1 cellular context compared by ENCODE assay signal in the genomic region with DNA sequence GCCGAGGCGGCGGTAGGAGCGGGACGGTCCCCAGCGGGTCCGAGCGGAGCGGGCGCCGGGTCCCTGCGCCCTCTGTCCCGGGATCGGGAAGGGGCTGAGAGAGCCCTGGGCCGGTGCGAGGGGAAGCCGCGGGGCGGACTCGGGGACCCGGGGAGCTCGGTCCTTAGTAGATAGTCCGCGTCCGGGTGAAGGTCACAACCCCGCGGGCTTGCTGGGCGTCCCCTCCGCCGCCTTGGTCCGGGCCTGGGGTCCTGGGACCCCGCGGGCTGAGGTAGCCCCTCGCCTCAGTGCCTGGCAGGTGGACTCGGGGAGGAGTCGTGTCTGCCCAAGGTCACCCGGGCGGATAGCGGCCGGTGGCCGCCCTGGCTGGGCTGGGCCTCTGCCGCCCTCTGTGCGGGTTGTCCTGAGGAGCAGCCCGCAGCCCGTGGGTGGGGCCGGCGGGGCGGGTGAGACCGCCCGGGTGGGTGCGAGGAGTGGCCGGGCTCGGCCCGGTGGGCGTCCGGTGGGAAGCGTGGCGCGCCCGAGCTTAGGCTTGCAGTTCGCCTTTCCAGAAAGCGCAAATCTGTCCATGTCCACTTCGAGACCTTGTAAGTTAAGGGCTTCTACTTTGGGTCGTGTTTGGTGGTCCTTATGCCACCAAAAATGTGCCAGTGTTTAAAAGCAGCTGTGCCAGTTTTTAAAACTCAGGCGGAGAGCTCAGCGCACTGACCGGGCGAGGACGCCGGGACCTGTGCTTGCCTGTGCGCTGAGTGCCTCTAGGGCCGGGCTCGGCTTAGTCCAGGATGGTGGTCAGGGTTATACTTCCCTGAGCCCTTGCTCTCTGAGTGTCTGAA.
A peak's percentile ranks its signal among the peaks of the same experiment; 100 is the strongest.
TF ChIP-seq lines count a peak whose summit lies in the region.

No MANE protein-coding gene starts in this region.

TF ChIP-seq in HepG2, 621 proteins besides CTCF, POLR2A, EP300 and RAD21 (continued from another document and continues in another):
- TF ChIP-seq, protein P1, sequence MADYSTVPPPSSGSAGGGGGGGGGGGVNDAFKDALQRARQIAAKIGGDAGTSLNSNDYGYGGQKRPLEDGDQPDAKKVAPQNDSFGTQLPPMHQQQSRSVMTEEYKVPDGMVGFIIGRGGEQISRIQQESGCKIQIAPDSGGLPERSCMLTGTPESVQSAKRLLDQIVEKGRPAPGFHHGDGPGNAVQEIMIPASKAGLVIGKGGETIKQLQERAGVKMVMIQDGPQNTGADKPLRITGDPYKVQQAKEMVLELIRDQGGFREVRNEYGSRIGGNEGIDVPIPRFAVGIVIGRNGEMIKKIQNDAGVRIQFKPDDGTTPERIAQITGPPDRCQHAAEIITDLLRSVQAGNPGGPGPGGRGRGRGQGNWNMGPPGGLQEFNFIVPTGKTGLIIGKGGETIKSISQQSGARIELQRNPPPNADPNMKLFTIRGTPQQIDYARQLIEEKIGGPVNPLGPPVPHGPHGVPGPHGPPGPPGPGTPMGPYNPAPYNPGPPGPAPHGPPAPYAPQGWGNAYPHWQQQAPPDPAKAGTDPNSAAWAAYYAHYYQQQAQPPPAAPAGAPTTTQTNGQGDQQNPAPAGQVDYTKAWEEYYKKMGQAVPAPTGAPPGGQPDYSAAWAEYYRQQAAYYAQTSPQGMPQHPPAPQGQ (CRISPR knock-in tag; IDR thresholded peaks at IDR 0.05; ENCODE audit: borderline replicate concordance), result no peak
- TF ChIP-seq, protein P2, sequence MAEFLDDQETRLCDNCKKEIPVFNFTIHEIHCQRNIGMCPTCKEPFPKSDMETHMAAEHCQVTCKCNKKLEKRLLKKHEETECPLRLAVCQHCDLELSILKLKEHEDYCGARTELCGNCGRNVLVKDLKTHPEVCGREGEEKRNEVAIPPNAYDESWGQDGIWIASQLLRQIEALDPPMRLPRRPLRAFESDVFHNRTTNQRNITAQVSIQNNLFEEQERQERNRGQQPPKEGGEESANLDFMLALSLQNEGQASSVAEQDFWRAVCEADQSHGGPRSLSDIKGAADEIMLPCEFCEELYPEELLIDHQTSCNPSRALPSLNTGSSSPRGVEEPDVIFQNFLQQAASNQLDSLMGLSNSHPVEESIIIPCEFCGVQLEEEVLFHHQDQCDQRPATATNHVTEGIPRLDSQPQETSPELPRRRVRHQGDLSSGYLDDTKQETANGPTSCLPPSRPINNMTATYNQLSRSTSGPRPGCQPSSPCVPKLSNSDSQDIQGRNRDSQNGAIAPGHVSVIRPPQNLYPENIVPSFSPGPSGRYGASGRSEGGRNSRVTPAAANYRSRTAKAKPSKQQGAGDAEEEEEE (CRISPR knock-in tag; IDR thresholded peaks at IDR 0.05; ENCODE audit: borderline replicate concordance), result no peak
- no peak for TF ChIP-seq HNF4G (IDR thresholded peaks at IDR 0.05; ENCODE audit: borderline replicate concordance, low read depth, low read length)
- TF ChIP-seq HNF4G (CRISPR knock-in tag; IDR thresholded peaks at IDR 0.05; ENCODE audit: borderline replicate concordance, low read depth), result no peak
- no peak for TF ChIP-seq NAIF1 (CRISPR knock-in tag; IDR thresholded peaks at IDR 0.05; ENCODE audit: borderline replicate concordance)
- TF ChIP-seq ZNF781 (CRISPR knock-in tag; IDR thresholded peaks at IDR 0.05; ENCODE audit: borderline replicate concordance, not compliant biosample characterization), result no peak
- TF ChIP-seq BCL6 (CRISPR knock-in tag; IDR thresholded peaks at IDR 0.05), result no peak
- 0 out of 2 replicates have a peak, but pooled peaks have one; percentile 19 for TF ChIP-seq ZSCAN25 (CRISPR knock-in tag; IDR thresholded peaks at IDR 0.05)
- TF ChIP-seq ZNF335 (CRISPR knock-in tag; IDR thresholded peaks at IDR 0.05), result no peak
- TF ChIP-seq RARG (CRISPR knock-in tag; IDR thresholded peaks at IDR 0.05; ENCODE audit: low read depth), result peak; percentile 42; the same call in 1 of the 2 replicates
- TF ChIP-seq ADNP (CRISPR knock-in tag; IDR thresholded peaks at IDR 0.05), result no peak
- no peak for TF ChIP-seq SRSF9 (IDR thresholded peaks at IDR 0.05; ENCODE audit: borderline replicate concordance, insufficient read depth, low read depth, low read length, poor library complexity, severe bottlenecking)
- TF ChIP-seq MYNN (CRISPR knock-in tag; IDR thresholded peaks at IDR 0.05; ENCODE audit: low read depth), result no peak
- TF ChIP-seq SCMH1 (CRISPR knock-in tag; IDR thresholded peaks at IDR 0.05; ENCODE audit: borderline replicate concordance), result no peak
- TF ChIP-seq, protein P3, sequence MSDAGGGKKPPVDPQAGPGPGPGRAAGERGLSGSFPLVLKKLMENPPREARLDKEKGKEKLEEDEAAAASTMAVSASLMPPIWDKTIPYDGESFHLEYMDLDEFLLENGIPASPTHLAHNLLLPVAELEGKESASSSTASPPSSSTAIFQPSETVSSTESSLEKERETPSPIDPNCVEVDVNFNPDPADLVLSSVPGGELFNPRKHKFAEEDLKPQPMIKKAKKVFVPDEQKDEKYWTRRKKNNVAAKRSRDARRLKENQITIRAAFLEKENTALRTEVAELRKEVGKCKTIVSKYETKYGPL (CRISPR knock-in tag; IDR thresholded peaks at IDR 0.05), result no peak
- no peak for TF ChIP-seq TOE1 (CRISPR knock-in tag; IDR thresholded peaks at IDR 0.05)
- TF ChIP-seq CBFB (CRISPR knock-in tag; IDR thresholded peaks at IDR 0.05), result no peak
- TF ChIP-seq PCBP2 (optimal IDR thresholded peaks at IDR 0.05; ENCODE audit: low read depth, low read length, poor library complexity, severe bottlenecking), result no peak
- TF ChIP-seq AHR (CRISPR knock-in tag; IDR thresholded peaks at IDR 0.05), result no peak
- TF ChIP-seq ARNT2 (CRISPR knock-in tag; IDR thresholded peaks at IDR 0.05; ENCODE audit: low read depth), result no peak
- TF ChIP-seq ZNF510 (CRISPR knock-in tag; IDR thresholded peaks at IDR 0.05; ENCODE audit: low read depth), result no peak
- no peak for TF ChIP-seq ZNF720 (CRISPR knock-in tag; IDR thresholded peaks at IDR 0.05)
- TF ChIP-seq ZNF7 (CRISPR knock-in tag; IDR thresholded peaks at IDR 0.05), result no peak
- no peak for TF ChIP-seq SRSF1 (optimal IDR thresholded peaks at IDR 0.05; ENCODE audit: low read depth, low read length)
- TF ChIP-seq, protein P4, sequence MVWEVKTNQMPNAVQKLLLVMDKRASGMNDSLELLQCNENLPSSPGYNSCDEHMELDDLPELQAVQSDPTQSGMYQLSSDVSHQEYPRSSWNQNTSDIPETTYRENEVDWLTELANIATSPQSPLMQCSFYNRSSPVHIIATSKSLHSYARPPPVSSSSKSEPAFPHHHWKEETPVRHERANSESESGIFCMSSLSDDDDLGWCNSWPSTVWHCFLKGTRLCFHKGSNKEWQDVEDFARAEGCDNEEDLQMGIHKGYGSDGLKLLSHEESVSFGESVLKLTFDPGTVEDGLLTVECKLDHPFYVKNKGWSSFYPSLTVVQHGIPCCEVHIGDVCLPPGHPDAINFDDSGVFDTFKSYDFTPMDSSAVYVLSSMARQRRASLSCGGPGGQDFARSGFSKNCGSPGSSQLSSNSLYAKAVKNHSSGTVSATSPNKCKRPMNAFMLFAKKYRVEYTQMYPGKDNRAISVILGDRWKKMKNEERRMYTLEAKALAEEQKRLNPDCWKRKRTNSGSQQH (CRISPR knock-in tag; IDR thresholded peaks at IDR 0.05; ENCODE audit: low read depth), result no peak
- TF ChIP-seq, protein P5, sequence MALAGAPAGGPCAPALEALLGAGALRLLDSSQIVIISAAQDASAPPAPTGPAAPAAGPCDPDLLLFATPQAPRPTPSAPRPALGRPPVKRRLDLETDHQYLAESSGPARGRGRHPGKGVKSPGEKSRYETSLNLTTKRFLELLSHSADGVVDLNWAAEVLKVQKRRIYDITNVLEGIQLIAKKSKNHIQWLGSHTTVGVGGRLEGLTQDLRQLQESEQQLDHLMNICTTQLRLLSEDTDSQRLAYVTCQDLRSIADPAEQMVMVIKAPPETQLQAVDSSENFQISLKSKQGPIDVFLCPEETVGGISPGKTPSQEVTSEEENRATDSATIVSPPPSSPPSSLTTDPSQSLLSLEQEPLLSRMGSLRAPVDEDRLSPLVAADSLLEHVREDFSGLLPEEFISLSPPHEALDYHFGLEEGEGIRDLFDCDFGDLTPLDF (CRISPR knock-in tag; IDR thresholded peaks at IDR 0.05), result no peak
- TF ChIP-seq FLYWCH1 (CRISPR knock-in tag; IDR thresholded peaks at IDR 0.05), result no peak
- TF ChIP-seq DNMT1 (CRISPR knock-in tag; IDR thresholded peaks at IDR 0.05), result no peak
- TF ChIP-seq, protein P6, sequence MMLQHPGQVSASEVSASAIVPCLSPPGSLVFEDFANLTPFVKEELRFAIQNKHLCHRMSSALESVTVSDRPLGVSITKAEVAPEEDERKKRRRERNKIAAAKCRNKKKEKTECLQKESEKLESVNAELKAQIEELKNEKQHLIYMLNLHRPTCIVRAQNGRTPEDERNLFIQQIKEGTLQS (CRISPR knock-in tag; IDR thresholded peaks at IDR 0.05), result no peak
- no peak for TF ChIP-seq SUZ12 (IDR thresholded peaks at IDR 0.05; ENCODE audit: low read depth, low read length)
- TF ChIP-seq ZBTB1 (CRISPR knock-in tag; IDR thresholded peaks at IDR 0.05; ENCODE audit: borderline replicate concordance), result no peak
- TF ChIP-seq ZNF557 (CRISPR knock-in tag; IDR thresholded peaks at IDR 0.05), result no peak
- TF ChIP-seq, protein P7, sequence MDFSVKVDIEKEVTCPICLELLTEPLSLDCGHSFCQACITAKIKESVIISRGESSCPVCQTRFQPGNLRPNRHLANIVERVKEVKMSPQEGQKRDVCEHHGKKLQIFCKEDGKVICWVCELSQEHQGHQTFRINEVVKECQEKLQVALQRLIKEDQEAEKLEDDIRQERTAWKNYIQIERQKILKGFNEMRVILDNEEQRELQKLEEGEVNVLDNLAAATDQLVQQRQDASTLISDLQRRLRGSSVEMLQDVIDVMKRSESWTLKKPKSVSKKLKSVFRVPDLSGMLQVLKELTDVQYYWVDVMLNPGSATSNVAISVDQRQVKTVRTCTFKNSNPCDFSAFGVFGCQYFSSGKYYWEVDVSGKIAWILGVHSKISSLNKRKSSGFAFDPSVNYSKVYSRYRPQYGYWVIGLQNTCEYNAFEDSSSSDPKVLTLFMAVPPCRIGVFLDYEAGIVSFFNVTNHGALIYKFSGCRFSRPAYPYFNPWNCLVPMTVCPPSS (IDR thresholded peaks at IDR 0.05), result no peak
- TF ChIP-seq ZSCAN22 (CRISPR knock-in tag; IDR thresholded peaks at IDR 0.05), result no peak
- no peak for TF ChIP-seq ZNF143 (CRISPR knock-in tag; IDR thresholded peaks at IDR 0.05)
- no peak for TF ChIP-seq SNAI1 (CRISPR knock-in tag; IDR thresholded peaks at IDR 0.05; ENCODE audit: borderline replicate concordance)
- TF ChIP-seq ZNF879 (CRISPR knock-in tag; IDR thresholded peaks at IDR 0.05), result no peak
- TF ChIP-seq ZNF772 (CRISPR knock-in tag; IDR thresholded peaks at IDR 0.05), result no peak; the same call in 1 of the 2 replicates
- TF ChIP-seq ZNF30 (CRISPR knock-in tag; IDR thresholded peaks at IDR 0.05), result no peak
- no peak for TF ChIP-seq ZNF160 (CRISPR knock-in tag; IDR thresholded peaks at IDR 0.05)
- TF ChIP-seq ZNF549 (CRISPR knock-in tag; IDR thresholded peaks at IDR 0.05), result no peak
- no peak for TF ChIP-seq SOX13 (IDR thresholded peaks at IDR 0.05)
- no peak for TF ChIP-seq SOX13 (CRISPR knock-in tag; conservative IDR thresholded peaks at IDR 0.05 in 1 of 2, IDR thresholded peaks at IDR 0.05 in 1 of 2)
- TF ChIP-seq, protein P8, sequence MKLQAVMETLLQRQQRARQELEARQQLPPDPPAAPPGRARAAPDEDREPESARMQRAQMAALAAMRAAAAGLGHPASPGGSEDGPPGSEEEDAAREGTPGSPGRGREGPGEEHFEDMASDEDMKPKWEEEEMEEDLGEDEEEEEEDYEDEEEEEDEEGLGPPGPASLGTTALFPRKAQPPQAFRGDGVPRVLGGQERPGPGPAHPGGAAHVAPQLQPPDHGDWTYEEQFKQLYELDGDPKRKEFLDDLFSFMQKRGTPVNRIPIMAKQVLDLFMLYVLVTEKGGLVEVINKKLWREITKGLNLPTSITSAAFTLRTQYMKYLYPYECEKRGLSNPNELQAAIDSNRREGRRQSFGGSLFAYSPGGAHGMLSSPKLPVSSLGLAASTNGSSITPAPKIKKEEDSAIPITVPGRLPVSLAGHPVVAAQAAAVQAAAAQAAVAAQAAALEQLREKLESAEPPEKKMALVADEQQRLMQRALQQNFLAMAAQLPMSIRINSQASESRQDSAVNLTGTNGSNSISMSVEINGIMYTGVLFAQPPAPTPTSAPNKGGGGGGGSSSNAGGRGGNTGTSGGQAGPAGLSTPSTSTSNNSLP (IDR thresholded peaks at IDR 0.05; ENCODE audit: low read depth, low read length), result no peak
- TF ChIP-seq, protein P9, sequence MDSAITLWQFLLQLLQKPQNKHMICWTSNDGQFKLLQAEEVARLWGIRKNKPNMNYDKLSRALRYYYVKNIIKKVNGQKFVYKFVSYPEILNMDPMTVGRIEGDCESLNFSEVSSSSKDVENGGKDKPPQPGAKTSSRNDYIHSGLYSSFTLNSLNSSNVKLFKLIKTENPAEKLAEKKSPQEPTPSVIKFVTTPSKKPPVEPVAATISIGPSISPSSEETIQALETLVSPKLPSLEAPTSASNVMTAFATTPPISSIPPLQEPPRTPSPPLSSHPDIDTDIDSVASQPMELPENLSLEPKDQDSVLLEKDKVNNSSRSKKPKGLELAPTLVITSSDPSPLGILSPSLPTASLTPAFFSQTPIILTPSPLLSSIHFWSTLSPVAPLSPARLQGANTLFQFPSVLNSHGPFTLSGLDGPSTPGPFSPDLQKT (CRISPR knock-in tag; IDR thresholded peaks at IDR 0.05; ENCODE audit: borderline replicate concordance), result no peak
- TF ChIP-seq ZNF775 (CRISPR knock-in tag; IDR thresholded peaks at IDR 0.05; ENCODE audit: borderline replicate concordance), result no peak
- TF ChIP-seq ZNF615 (CRISPR knock-in tag; IDR thresholded peaks at IDR 0.05; ENCODE audit: borderline replicate concordance), result no peak
- no peak for TF ChIP-seq RFX5 (IDR thresholded peaks at IDR 0.05; ENCODE audit: low read depth, low read length)
- no peak for TF ChIP-seq BHLHE40 (IDR thresholded peaks at IDR 0.05; ENCODE audit: low read length)
- no peak for TF ChIP-seq SMAD9 (CRISPR knock-in tag; IDR thresholded peaks at IDR 0.05)
- no peak for TF ChIP-seq MIER2 (CRISPR knock-in tag; IDR thresholded peaks at IDR 0.05)
- no peak for TF ChIP-seq ZNF780A (CRISPR knock-in tag; IDR thresholded peaks at IDR 0.05)
